In the genomic region with DNA sequence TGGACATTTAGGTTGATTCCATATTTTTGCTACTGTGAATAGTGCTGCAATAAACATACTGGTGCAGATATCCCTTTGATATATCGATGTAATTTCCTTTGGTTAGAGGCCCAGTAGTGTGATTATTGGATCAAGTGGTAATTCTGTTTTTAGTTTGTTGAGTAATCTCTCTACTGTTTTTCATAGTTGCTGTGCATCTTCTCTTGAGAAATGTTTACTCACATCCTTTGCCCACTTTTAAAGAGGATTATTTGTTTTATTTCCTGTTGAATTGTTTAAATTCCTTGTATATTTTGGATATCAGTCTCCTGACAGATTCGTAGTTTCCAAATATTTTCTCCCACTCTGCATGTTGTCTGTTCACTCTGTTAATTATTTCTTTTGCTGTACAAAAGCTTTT, we compare ENCODE assay signal across 22 cellular contexts.
DNase-seq lines count a peak whose midpoint lies in the region; ATAC-seq and TF ChIP-seq lines count a peak whose summit lies in the region.
"Had no signal": no experiment of that assay in that cellular context is flagged by ENCODE, and none has a peak within 500 bp of the region (broad histone marks: within the 10 kb centered on the region; RNA-seq: fewer than 3 reads in every experiment).

No MANE protein-coding gene starts in this region.

- H4K20me1 ChIP-seq in SK-N-SH (ENCODE audit: insufficient read depth) (no peaks in the 10 kb centered on the region), PC-9 (ENCODE audit: insufficient read depth) (no peaks in the 10 kb centered on the region)
- H4K20me1 ChIP-seq: BLaER1 had no signal

- intact Hi-C loops in PC-9 (cut with micrococcal nuclease; ENCODE audit: unreplicated experiment): no loop called here

- no peak overlapping the region for H3K9ac ChIP-seq in SK-N-SH
- H3K9ac ChIP-seq: BLaER1 had no signal

- H3K9me3 ChIP-seq in SK-N-SH (no peaks in the 10 kb centered on the region), PC-9 (ENCODE audit: insufficient read depth, low read depth) (0 out of 2 replicates have a peak, but pooled peaks cover 3% of the 10 kb centered on the region), HAP-1 (no peaks in the 10 kb centered on the region)
- H3K9me3 ChIP-seq: BLaER1 had no signal

- H3K4me3 ChIP-seq in SK-N-SH (ENCODE audit: low read depth in 2 of 2, low read length in 1 of 2) (no peak overlapping the region), PC-9 (no peak overlapping the region), HAP-1 (no peak overlapping the region)
- H3K4me3 ChIP-seq: BLaER1 had no signal

- CTCF ChIA-PET in SK-N-SH (lab: Yijun Ruan, JAX) (no interaction called here), PC-9 (lab: Charles Lee) (interaction anchor here (0.5 to 0.6 kb wide), 2 partner anchors 348 to 599 kb away, joined by 3 to 5 read pairs; no protein-coding TSS in a partner anchor)

- H3K27me3 ChIP-seq in SK-N-SH (ENCODE audit: insufficient read depth) (no peaks in the 10 kb centered on the region), PC-9 (ENCODE audit: insufficient read depth, low read depth) (no peaks in the 10 kb centered on the region), HAP-1 (ENCODE audit: low read depth) (no peaks in the 10 kb centered on the region)
- H3K27me3 ChIP-seq: BLaER1 had no signal

- no peak overlapping the region for H3K4me2 ChIP-seq in SK-N-SH
- H3K4me2 ChIP-seq in PC-9: no peak overlapping the region
- H3K4me2 ChIP-seq: BLaER1 had no signal

- 23% methylated on average over 2 of the region's 2 CpGs for WGBS in SK-N-SH (ENCODE audit: low lambda C conversion rate)

- no peaks in the 10 kb centered on the region for H3K4me1 ChIP-seq in SK-N-SH (ENCODE audit: control insufficient read depth in 1 of 2, insufficient read depth in 2 of 2, low read depth in 1 of 2, low read length in 1 of 2)
- peaks cover 12% of the 10 kb centered on the region for H3K4me1 ChIP-seq in PC-9 (replicated peaks; ENCODE audit: insufficient read depth)
- no peaks in the 10 kb centered on the region for H3K4me1 ChIP-seq in HAP-1
- H3K4me1 ChIP-seq: BLaER1 had no signal

- H3F3A ChIP-seq in SK-N-SH (replicated peaks; ENCODE audit: insufficient read depth) (no peaks in the 10 kb centered on the region), PC-9 (ENCODE audit: insufficient read depth, low read depth) (no peaks in the 10 kb centered on the region)

- POLR2A ChIA-PET in SK-N-SH (lab: Yijun Ruan, JAX) (no interaction called here), PC-9 (lab: Charles Lee; ENCODE audit: unreplicated experiment) (no interaction called here)

- in situ Hi-C loops in HAP-1 (cut with MboI; ENCODE audit: low sequenced_read_pairs): no loop called here

- TF ChIP-seq RAD21 in SK-N-SH (IDR thresholded peaks at IDR 0.05; ENCODE audit: low read length): no peak

- H3K9me2 ChIP-seq in SK-N-SH (no peaks in the 10 kb centered on the region), PC-9 (ENCODE audit: insufficient read depth) (no peaks in the 10 kb centered on the region)

- no peaks in the 10 kb centered on the region for H3K36me3 ChIP-seq in SK-N-SH (replicated peaks in 1 of 2; ENCODE audit: control insufficient read depth in 1 of 2, insufficient read depth in 2 of 2, low read length in 1 of 2)
- H3K36me3 ChIP-seq in PC-9 (ENCODE audit: low read depth): no peaks in the 10 kb centered on the region
- H3K36me3 ChIP-seq in HAP-1 (replicated peaks): no peaks in the 10 kb centered on the region
- H3K36me3 ChIP-seq: BLaER1 had no signal

- H3K79me2 ChIP-seq in SK-N-SH (ENCODE audit: insufficient read depth): no peaks in the 10 kb centered on the region
- no peaks in the 10 kb centered on the region for H3K79me2 ChIP-seq in PC-9 (ENCODE audit: low read depth)

- DNase-seq in SK-N-SH (no peak), PC-9 (no peak), fibroblast of gingiva (ENCODE audit: low read depth) (peak; percentile 50), amygdala (lab: John Stamatoyannopoulos, UW) (no peak), HAP-1 (ENCODE audit: low spot score in 2 of 2) (no peak)
- DNase-seq in activated CD4-positive, alpha-beta T cell treated with anti-CD3 and anti-CD28 coated beads for 1 hour: no peak
- DNase-seq: Calu3; CD4-positive, alpha-beta memory T cell; DMS53; KBM-7; NCI-H1105; NCI-H1694; NCI-H2081 treated with DMSO at 0.1 percent for 48 hours; NCI-H774; OCI-M1; RPMI8226; SHP77 treated with DMSO at 0.1 percent for 48 hours had no signal

- TF ChIP-seq CTCF in SK-N-SH (IDR thresholded peaks at IDR 0.05) (no peak), PC-9 (conservative IDR thresholded peaks at IDR 0.05) (no peak)

- BruUV-seq in PC-9 (replicated peaks; lab: Mats Ljungman, UMichigan): no TSS peak

- no peak for TF ChIP-seq EP300 in SK-N-SH (IDR thresholded peaks at IDR 0.05; ENCODE audit: borderline replicate concordance in 1 of 2, low read depth in 1 of 2, low read length in 1 of 2)

- ATAC-seq in SK-N-SH treated with all-trans-retinoic acid at 6 μM for 48 hours (no peak), HG02840 (IDR thresholded peaks at IDR 0.05; ENCODE audit: low FRiP score, unreplicated experiment) (no peak)
- ATAC-seq: HCT116 had no signal

- no peak overlapping the region for H3K27ac ChIP-seq in SK-N-SH (ENCODE audit: low read depth in 2 of 2, low read length in 1 of 2)
- H3K27ac ChIP-seq in PC-9: no peak overlapping the region
- H3K27ac ChIP-seq: 22Rv1, BLaER1 had no signal

- H2AFZ ChIP-seq in SK-N-SH (ENCODE audit: low read depth): 0 out of 2 replicates have a peak overlapping the region, but pooled peaks have one; percentile 16
- peak overlapping the region; percentile 35; the same call in 1 of the 2 replicates for H2AFZ ChIP-seq in PC-9

TF ChIP-seq in SK-N-SH, 30 proteins besides CTCF, POLR2A, EP300 and RAD21:
- TF ChIP-seq JUND (IDR thresholded peaks at IDR 0.05) (no peak), SMC3 (IDR thresholded peaks at IDR 0.05; ENCODE audit: low read depth, low read length) (no peak)
- TF ChIP-seq, protein P1, sequence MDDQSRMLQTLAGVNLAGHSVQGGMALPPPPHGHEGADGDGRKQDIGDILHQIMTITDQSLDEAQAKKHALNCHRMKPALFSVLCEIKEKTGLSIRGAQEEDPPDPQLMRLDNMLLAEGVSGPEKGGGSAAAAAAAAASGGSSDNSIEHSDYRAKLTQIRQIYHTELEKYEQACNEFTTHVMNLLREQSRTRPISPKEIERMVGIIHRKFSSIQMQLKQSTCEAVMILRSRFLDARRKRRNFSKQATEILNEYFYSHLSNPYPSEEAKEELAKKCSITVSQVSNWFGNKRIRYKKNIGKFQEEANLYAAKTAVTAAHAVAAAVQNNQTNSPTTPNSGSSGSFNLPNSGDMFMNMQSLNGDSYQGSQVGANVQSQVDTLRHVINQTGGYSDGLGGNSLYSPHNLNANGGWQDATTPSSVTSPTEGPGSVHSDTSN (IDR thresholded peaks at IDR 0.05): no peak

TF ChIP-seq in SK-N-SH treated with all-trans-retinoic acid at 6 μM for 48 hours, 23 proteins besides CTCF, POLR2A, EP300 and RAD21 (continues in another document):
- TF ChIP-seq ARNTL (CRISPR knock-in tag; IDR thresholded peaks at IDR 0.05; ENCODE audit: borderline replicate concordance, low read depth) (no peak), ZNF8 (CRISPR knock-in tag; IDR thresholded peaks at IDR 0.05) (no peak), GLIS3 (CRISPR knock-in tag; IDR thresholded peaks at IDR 0.05) (no peak), TSHZ2 (CRISPR knock-in tag; IDR thresholded peaks at IDR 0.05) (no peak), PPARA (CRISPR knock-in tag; IDR thresholded peaks at IDR 0.05; ENCODE audit: borderline replicate concordance) (no peak), RARB (CRISPR knock-in tag; IDR thresholded peaks at IDR 0.05) (no peak), ZFP3 (CRISPR knock-in tag; IDR thresholded peaks at IDR 0.05) (no peak), ZNF70 (CRISPR knock-in tag; IDR thresholded peaks at IDR 0.05) (no peak)
- TF ChIP-seq, protein P2, sequence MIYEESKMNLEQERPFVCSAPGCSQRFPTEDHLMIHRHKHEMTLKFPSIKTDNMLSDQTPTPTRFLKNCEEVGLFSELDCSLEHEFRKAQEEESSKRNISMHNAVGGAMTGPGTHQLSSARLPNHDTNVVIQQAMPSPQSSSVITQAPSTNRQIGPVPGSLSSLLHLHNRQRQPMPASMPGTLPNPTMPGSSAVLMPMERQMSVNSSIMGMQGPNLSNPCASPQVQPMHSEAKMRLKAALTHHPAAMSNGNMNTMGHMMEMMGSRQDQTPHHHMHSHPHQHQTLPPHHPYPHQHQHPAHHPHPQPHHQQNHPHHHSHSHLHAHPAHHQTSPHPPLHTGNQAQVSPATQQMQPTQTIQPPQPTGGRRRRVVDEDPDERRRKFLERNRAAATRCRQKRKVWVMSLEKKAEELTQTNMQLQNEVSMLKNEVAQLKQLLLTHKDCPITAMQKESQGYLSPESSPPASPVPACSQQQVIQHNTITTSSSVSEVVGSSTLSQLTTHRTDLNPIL (CRISPR knock-in tag; IDR thresholded peaks at IDR 0.05; ENCODE audit: low read depth): no peak
